ENCODE assay signal across 9 cellular contexts in the genomic region with DNA sequence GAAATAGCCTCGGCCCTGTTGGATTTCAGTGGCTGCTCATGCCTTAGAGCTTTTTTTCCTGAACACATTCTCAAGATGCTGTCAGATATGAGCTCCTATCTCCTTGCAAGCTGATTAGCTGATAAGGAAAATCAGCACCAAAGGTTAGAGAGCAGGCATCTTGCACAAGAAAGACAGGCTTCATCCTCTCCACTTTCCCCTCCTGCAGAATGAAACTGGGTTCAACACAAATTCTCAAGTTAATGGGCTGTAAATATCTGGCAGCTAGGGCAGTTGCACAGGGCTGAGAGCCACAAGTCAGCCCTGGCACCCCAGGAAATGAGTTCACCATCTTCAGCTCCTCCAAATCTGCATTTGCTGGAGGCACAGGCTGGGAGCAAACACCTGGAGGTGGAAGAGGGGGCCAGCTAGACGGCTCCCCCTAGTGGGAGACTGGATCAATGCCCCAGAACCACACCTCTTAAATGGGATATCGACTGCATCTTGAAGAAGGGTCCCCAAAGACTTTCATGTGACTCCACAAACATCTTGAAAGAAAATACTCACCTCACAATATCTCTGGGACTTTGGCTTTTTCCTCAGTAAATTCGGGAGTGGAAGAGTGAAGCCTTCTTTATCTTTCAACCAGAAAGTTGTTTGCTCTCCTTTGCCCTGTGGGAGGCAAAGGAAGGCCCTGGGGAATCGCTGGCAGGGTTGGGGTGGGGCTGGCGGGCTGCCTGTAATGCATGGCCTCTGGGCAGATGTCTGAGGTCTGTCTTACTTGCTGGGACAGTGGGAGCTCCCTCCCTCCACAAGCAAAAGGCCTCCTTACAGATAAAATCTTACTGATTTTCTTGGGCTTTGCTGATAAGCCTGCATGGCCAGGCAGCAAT. TPM values are rescaled to one million over a fixed set of nuclear protein-coding genes. Genes with fewer than 3 reads are reported as not detected.
A peak's percentile ranks its signal among the peaks of the same experiment; 100 is the strongest.
DNase-seq lines count a peak whose midpoint lies in the region; ATAC-seq, FAIRE-seq and TF ChIP-seq lines count a peak whose summit lies in the region.
"Had no signal": no experiment of that assay in that cellular context is flagged by ENCODE, and none has a peak within 500 bp of the region (broad histone marks: within the 10 kb centered on the region; RNA-seq: fewer than 3 reads in every experiment).

No MANE protein-coding gene starts in this region.

- ATAC-seq in HG02970 (IDR thresholded peaks at IDR 0.05; ENCODE audit: low FRiP score, unreplicated experiment) (peak; percentile 50), Panc1 (peak; percentile 91)
- peak; percentile 48 to 69 for ATAC-seq in stimulated activated naive B cell treated with anti-CD40 and anti-IgM and Interleukin-4, amounts not matched to agents 10 μg/mL and 1 μg/mL and 100 μg/mL, for 72 hours (replicated peaks)

- peaks cover 1 to 6% of the 10 kb centered on the region in 2 donors for H3K4me1 Mint-ChIP-seq in stimulated activated naive B cell treated with anti-CD40 and anti-IgM and Interleukin-4, amounts not matched to agents 10 μg/mL and 1 μg/mL and 100 μg/mL, for 72 hours
- H3K4me1 Mint-ChIP-seq: immature natural killer cell had no signal

- CTCF ChIA-PET in Panc1 (lab: Charles Lee) = no interaction called here

- H3K27ac ChIP-seq in Panc1 (ENCODE audit: low read length) = no peak overlapping the region
- no peak overlapping the region for H3K27ac ChIP-seq in brain microvascular endothelial cell
- no peak overlapping the region for H3K27ac ChIP-seq in kidney (ENCODE audit: low read depth in 2 of 2, low read length in 2 of 2)

- no peak overlapping the region for H3K27ac Mint-ChIP-seq in stimulated activated naive B cell treated with anti-CD40 and anti-IgM and Interleukin-4, amounts not matched to agents 10 μg/mL and 1 μg/mL and 100 μg/mL, for 72 hours
- H3K27ac Mint-ChIP-seq: immature natural killer cell had no signal

- DNase-seq in ACHN (peak; percentile 56), GM12864 (ENCODE audit: low read depth) (no peak), Panc1 (ENCODE audit: low read depth, low spot score) (no peak), brain microvascular endothelial cell (peak; percentile 9), kidney (no peak), NCI-H2081 treated with DMSO at 0.1 percent for 48 hours (lab: John Stamatoyannopoulos, UW) (no peak)
- DNase-seq in stimulated activated naive B cell treated with anti-CD40 and anti-IgM and Interleukin-4, amounts not matched to agents 10 μg/mL and 1 μg/mL and 100 μg/mL, for 72 hours = peak; percentile 9

- no peak overlapping the region for H3K4me3 ChIP-seq in GM12864 (ENCODE audit: low read depth, low read length)
- no peak overlapping the region for H3K4me3 ChIP-seq in Panc1 (ENCODE audit: low read depth in 2 of 2, low read length in 2 of 2)
- no peak overlapping the region for H3K4me3 ChIP-seq in brain microvascular endothelial cell (ENCODE audit: low read depth, low read length)
- no peak overlapping the region for H3K4me3 ChIP-seq in kidney (ENCODE audit: low read length in 2 of 2)

- H3K4me1 ChIP-seq in Panc1 (ENCODE audit: control insufficient read depth, insufficient read depth, low read length) (no peaks in the 10 kb centered on the region), kidney (ENCODE audit: control insufficient read depth in 1 of 2, insufficient read depth in 1 of 2, low read depth in 1 of 2, low read length in 2 of 2) (no peaks in the 10 kb centered on the region)

- intact Hi-C loops in Panc1 (cut with micrococcal nuclease; ENCODE audit: unreplicated experiment) = loop anchor here (10.0 kb wide), 1 partner anchor 123 kb away; a partner anchor contains a TSS
- intact Hi-C loops in kidney (cut with DNase I) = no loop called here

- FAIRE-seq in kidney (lab: Jason Lieb, UNC) = no peak

- TF ChIP-seq CTCF in GM12864 (IDR thresholded peaks at IDR 0.05; ENCODE audit: low read depth, low read length, missing control alignments) (peak; percentile 88), Panc1 (IDR thresholded peaks at IDR 0.05) (peak; percentile 95), brain microvascular endothelial cell (IDR thresholded peaks at IDR 0.05; ENCODE audit: low read depth, low read length, missing control alignments) (peak; percentile 85), kidney (IDR thresholded peaks at IDR 0.05; ENCODE audit: borderline replicate concordance, extremely low read depth, insufficient read depth) (peak; percentile 54)

- H3K27me3 Mint-ChIP-seq in stimulated activated naive B cell treated with anti-CD40 and anti-IgM and Interleukin-4, amounts not matched to agents 10 μg/mL and 1 μg/mL and 100 μg/mL, for 72 hours = peaks cover 20 to 38% of the 10 kb centered on the region in 2 donors

- no TSS peak for BruUV-seq in Panc1 (replicated peaks; lab: Mats Ljungman, UMichigan)

- no peaks in the 10 kb centered on the region for H3K36me3 Mint-ChIP-seq in stimulated activated naive B cell treated with anti-CD40 and anti-IgM and Interleukin-4, amounts not matched to agents 10 μg/mL and 1 μg/mL and 100 μg/mL, for 72 hours
- H3K36me3 Mint-ChIP-seq: immature natural killer cell had no signal

- H3K4me3 Mint-ChIP-seq in stimulated activated naive B cell treated with anti-CD40 and anti-IgM and Interleukin-4, amounts not matched to agents 10 μg/mL and 1 μg/mL and 100 μg/mL, for 72 hours = no peak overlapping the region
- H3K4me3 Mint-ChIP-seq: immature natural killer cell had no signal

- no peaks in the 10 kb centered on the region for H3K9me3 ChIP-seq in Panc1 (ENCODE audit: control insufficient read depth, insufficient read depth, low read depth, low read length)
- H3K9me3 ChIP-seq in kidney (ENCODE audit: control insufficient read depth in 1 of 2, low read length in 2 of 2) = no peaks in the 10 kb centered on the region

- in situ Hi-C loops in ACHN (cut with HindIII; ENCODE audit: low pct_ligation_motif_present, low pct_unique_long_range_greater_than_20kb, low sequenced_read_pairs) (loop anchor here (25.0 kb wide), 1 partner anchor 121 kb away; a partner anchor contains a TSS), Panc1 (cut with HindIII; ENCODE audit: low pct_unique_long_range_greater_than_20kb, low sequenced_read_pairs) (no loop called here), brain microvascular endothelial cell (cut with HindIII; ENCODE audit: low pct_ligation_motif_present, low sequenced_read_pairs) (no loop called here)

- H3K27me3 ChIP-seq in Panc1 (ENCODE audit: control insufficient read depth, insufficient read depth, low read length) (peaks cover 22% of the 10 kb centered on the region), brain microvascular endothelial cell (replicated peaks) (no peaks in the 10 kb centered on the region)

- H3K9me3 Mint-ChIP-seq in stimulated activated naive B cell treated with anti-CD40 and anti-IgM and Interleukin-4, amounts not matched to agents 10 μg/mL and 1 μg/mL and 100 μg/mL, for 72 hours = no peaks in the 10 kb centered on the region
- H3K9me3 Mint-ChIP-seq: immature natural killer cell had no signal

- H3K36me3 ChIP-seq in Panc1 (ENCODE audit: control insufficient read depth, insufficient read depth, low read length) (no peaks in the 10 kb centered on the region), brain microvascular endothelial cell (replicated peaks) (no peaks in the 10 kb centered on the region), kidney (ENCODE audit: control insufficient read depth in 1 of 2, insufficient read depth in 2 of 2, low read length in 2 of 2) (no peaks in the 10 kb centered on the region)

- H3K9ac ChIP-seq in kidney (ENCODE audit: low read length in 2 of 2) = no peak overlapping the region

- POLR2A ChIA-PET in Panc1 (lab: Charles Lee) = no interaction called here

RNA-seq across cellular contexts. Expression of a gene that starts 24.7 kb away (rescaled TPM):
- total RNA-seq in Panc1 (2021; ENCODE audit: unreplicated experiment) = not detected
- polyA plus RNA-seq in Panc1 (2012; ENCODE audit: insufficient read length) = not detected
- not detected for total RNA-seq in kidney
- polyA plus RNA-seq in kidney (ENCODE audit: insufficient read depth, low read depth, low replicate concordance) = not detected
- polyA plus RNA-seq: immature natural killer cell had no signal

Comparison
In these comparisons a context has a peak if more than half of its experiments do, and no peak if none do; other contexts are left out.
1. DNase-seq: peak in ACHN (single experiment), brain microvascular endothelial cell (single experiment) and stimulated activated naive B cell treated with anti-CD40 and anti-IgM and Interleukin-4, amounts not matched to agents 10 μg/mL and 1 μg/mL and 100 μg/mL, for 72 hours (single experiment); none in GM12864 (single experiment), Panc1 (single experiment), kidney (single experiment) and NCI-H2081 treated with DMSO at 0.1 percent for 48 hours (single experiment).
2. Peak in every context shown above with its lines, with median percentiles within 50 percentile points of each other: CTCF ChIP-seq and ATAC-seq.